26 cellular contexts compared by ENCODE assay signal in genomic region chr6:160927416-160927815, GRCh38.
"Had no signal": no experiment of that assay in that cellular context is flagged by ENCODE, and none has a peak within 500 bp of the region (broad histone marks: within the 10 kb centered on the region; RNA-seq: fewer than 3 reads in every experiment).

No MANE protein-coding gene starts in this region.

- ATAC-seq: gastrocnemius medialis; left lung; naive thymus-derived CD4-positive, alpha-beta T cell; sciatic nerve; stimulated activated memory B cell treated with anti-CD40 and anti-IgM and Interleukin-4, amounts not matched to agents 10 μg/mL and 1 μg/mL and 100 μg/mL, for 72 hours had no signal

- H3K9ac ChIP-seq: neural progenitor cell, parathyroid adenoma had no signal

- H3K4me1 ChIP-seq: colonic mucosa, left lung, prostate gland had no signal

- H3K9me3 Mint-ChIP-seq: dendritic cell treated with granulocyte-macrophage colony-stimulating factor and Interleukin-4, amounts not matched to agents 40 ng/mL and 50 ng/mL, for 4 days; neural progenitor cell; stimulated activated memory B cell treated with anti-CD40 and anti-IgM and Interleukin-4, amounts not matched to agents 10 μg/mL and 1 μg/mL and 100 μg/mL, for 72 hours; stimulated activated naive CD8-positive, alpha-beta T cell treated with anti-CD3 and anti-CD28 coated beads, Interleukin-15, Interleukin-2, amounts not matched to agents 100 ng/mL and 50 ng/mL, for 24 hours had no signal

- DNase-seq: colonic mucosa; effector CD8-positive, alpha-beta T cell; endodermal cell; foreskin fibroblast; gastrocnemius medialis; head of caudate nucleus; kidney; left lung; mesenchymal stem cell; naive thymus-derived CD4-positive, alpha-beta T cell; stimulated activated CD4-positive, alpha-beta T cell treated with anti-CD3 and anti-CD28 coated beads, Interleukin-2, amount 100 ng/mL, for 24 hours; stimulated activated CD4-positive, alpha-beta T cell treated with anti-CD3 and anti-CD28 coated beads, Interleukin-4, amount 100 ng/mL, for 24 hours had no signal

- H3K36me3 ChIP-seq: colonic mucosa, gastrocnemius medialis, left lung, neural progenitor cell, prostate gland, right atrium auricular region, thoracic aorta, tibial nerve, vagina had no signal

- H3K36me3 Mint-ChIP-seq: mesothelial cell of epicardium; naive thymus-derived CD4-positive, alpha-beta T cell; neural progenitor cell; stimulated activated memory B cell treated with anti-CD40 and anti-IgM and Interleukin-4, amounts not matched to agents 10 μg/mL and 1 μg/mL and 100 μg/mL, for 72 hours had no signal

- H3K27ac Mint-ChIP-seq: dendritic cell treated with granulocyte-macrophage colony-stimulating factor and Interleukin-4, amounts not matched to agents 40 ng/mL and 50 ng/mL, for 4 days; endodermal cell; mesothelial cell of epicardium; naive thymus-derived CD4-positive, alpha-beta T cell; nephron; neural progenitor cell; stimulated activated memory B cell treated with anti-CD40 and anti-IgM and Interleukin-4, amounts not matched to agents 10 μg/mL and 1 μg/mL and 100 μg/mL, for 72 hours; stimulated activated naive CD8-positive, alpha-beta T cell treated with anti-CD3 and anti-CD28 coated beads, Interleukin-15, Interleukin-2, amounts not matched to agents 100 ng/mL and 50 ng/mL, for 24 hours had no signal

- H3K4me2 ChIP-seq: neural progenitor cell, smooth muscle cell had no signal

- H2AFZ ChIP-seq: neural progenitor cell, parathyroid adenoma had no signal

- H3K9me3 ChIP-seq: colonic mucosa, gastrocnemius medialis, left lung, prostate gland, right atrium auricular region, thoracic aorta, tibial nerve, vagina had no signal

- H3K27me3 ChIP-seq: colonic mucosa, right atrium auricular region, vagina had no signal

- H3K79me2 ChIP-seq: parathyroid adenoma had no signal

- H3K4me3 ChIP-seq: colonic mucosa, gastrocnemius medialis, left lung, neural progenitor cell, prostate gland, right atrium auricular region, smooth muscle cell, thoracic aorta, tibial nerve, vagina had no signal

- H3K27ac ChIP-seq: colonic mucosa, gastrocnemius medialis, left lung, neural progenitor cell, parathyroid adenoma, prostate gland, right atrium auricular region, thoracic aorta, tibial nerve, vagina had no signal

- H3K4me3 Mint-ChIP-seq: dendritic cell treated with granulocyte-macrophage colony-stimulating factor and Interleukin-4, amounts not matched to agents 40 ng/mL and 50 ng/mL, for 4 days; endodermal cell; mesothelial cell of epicardium; naive thymus-derived CD4-positive, alpha-beta T cell; nephron; neural progenitor cell; stimulated activated memory B cell treated with anti-CD40 and anti-IgM and Interleukin-4, amounts not matched to agents 10 μg/mL and 1 μg/mL and 100 μg/mL, for 72 hours; stimulated activated naive CD8-positive, alpha-beta T cell treated with anti-CD3 and anti-CD28 coated beads, Interleukin-15, Interleukin-2, amounts not matched to agents 100 ng/mL and 50 ng/mL, for 24 hours had no signal

- H3K4me1 Mint-ChIP-seq: stimulated activated memory B cell treated with anti-CD40 and anti-IgM and Interleukin-4, amounts not matched to agents 10 μg/mL and 1 μg/mL and 100 μg/mL, for 72 hours had no signal
